In the genomic region with DNA sequence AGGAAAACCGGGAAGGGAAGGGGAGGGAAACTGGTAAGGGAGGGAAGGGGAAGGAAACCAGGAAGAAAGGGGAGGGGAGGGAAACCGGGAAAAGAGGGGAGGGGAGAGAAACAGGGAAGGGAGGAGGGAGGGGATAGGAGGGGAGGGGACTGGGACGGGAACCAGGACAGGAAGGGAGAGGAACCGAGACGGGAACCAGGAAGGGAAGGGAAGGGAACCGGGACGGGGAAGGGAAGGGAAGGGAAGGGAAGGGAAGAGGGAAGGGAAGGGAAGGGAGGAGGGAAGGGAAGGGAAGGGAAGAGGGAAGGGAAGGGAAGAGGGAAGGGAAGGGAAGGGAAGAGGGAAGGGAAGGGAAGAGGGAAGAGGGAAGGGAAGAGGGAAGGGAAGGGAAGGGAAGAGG, we compare ENCODE assay signal across 1 cellular context.
A peak's percentile ranks its signal among the peaks of the same experiment; 100 is the strongest.
TF ChIP-seq lines count a peak whose summit lies in the region.

No MANE protein-coding gene starts in this region.

TF ChIP-seq in HEK293, 187 proteins besides CTCF, POLR2A, EP300 and RAD21:
- TF ChIP-seq IKZF3 (tag by site-specific recombination; IDR thresholded peaks at IDR 0.05) (0 out of 2 replicates have a peak, but pooled peaks have one; percentile 1), ZNF48 (tag by site-specific recombination; IDR thresholded peaks at IDR 0.05) (no peak), BCL11B (tag by site-specific recombination; IDR thresholded peaks at IDR 0.05; ENCODE audit: low read depth) (no peak), ZNF626 (tag by site-specific recombination; IDR thresholded peaks at IDR 0.05) (no peak)
